14 cellular contexts compared by ENCODE assay signal in the genomic region with DNA sequence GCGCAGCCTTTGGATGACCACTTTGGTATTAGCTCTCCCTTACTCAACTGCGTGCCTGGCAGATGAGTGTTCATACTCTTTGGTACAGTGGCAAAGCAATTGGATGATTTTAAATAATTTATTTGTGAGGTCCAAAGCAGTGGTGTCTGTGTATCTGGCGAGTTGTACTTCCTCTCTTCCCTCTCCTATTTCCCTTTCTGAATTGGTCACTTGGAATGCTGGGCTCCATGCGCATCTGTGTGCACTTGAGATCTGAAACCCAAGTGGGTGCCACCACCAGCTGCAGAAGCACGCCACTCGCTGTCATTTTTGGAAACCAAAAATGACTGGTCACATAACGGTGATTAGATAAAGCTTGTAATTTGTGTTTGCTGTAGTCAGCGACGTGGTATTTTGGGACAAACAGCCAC.
DNase-seq lines count a peak whose midpoint lies in the region; ATAC-seq, FAIRE-seq and TF ChIP-seq lines count a peak whose summit lies in the region.
"Had no signal": no experiment of that assay in that cellular context is flagged by ENCODE, and none has a peak within 500 bp of the region (broad histone marks: within the 10 kb centered on the region; RNA-seq: fewer than 3 reads in every experiment).

No MANE protein-coding gene starts in this region.

- WGBS in right lobe of liver (ENCODE audit: insufficient coverage, low coverage, low lambda C conversion rate, missing lambda C conversion rate) = 79% methylated on average over 9 of the region's 9 CpGs

- no peak for TF ChIP-seq POLR2A in GM12891 (IDR thresholded peaks at IDR 0.05; ENCODE audit: low read depth, low read length)
- no peak for TF ChIP-seq POLR2A in right lobe of liver (IDR thresholded peaks at IDR 0.05)

- H3K4me1 Mint-ChIP-seq in memory B cell = peaks cover 43% of the 10 kb centered on the region
- H3K4me1 Mint-ChIP-seq in activated T-cell treated with anti-CD3 and anti-CD28 coated beads, Interleukin-2, amount 50 U/mL, for 4 hours (ENCODE audit: low read depth) = no peaks in the 10 kb centered on the region
- H3K4me1 Mint-ChIP-seq: activated CD8-positive, alpha-beta memory T cell treated with anti-CD3 and anti-CD28 coated beads, Interleukin-2, amount 10 ng/mL, durations not matched to agents 7 days and 5 days; activated naive CD8-positive, alpha-beta T cell treated with anti-CD3 and anti-CD28 coated beads for 36 hours; central memory CD8-positive, alpha-beta T cell had no signal

- DNase-seq in GM12891 (ENCODE audit: insufficient read length, low spot score) = no peak
- DNase-seq in memory B cell (ENCODE audit: low spot score in 2 of 2) = no peak
- no peak for DNase-seq in brain microvascular endothelial cell
- DNase-seq in right lobe of liver = no peak
- no peak for DNase-seq in NCI-H446 (lab: John Stamatoyannopoulos, UW)
- DNase-seq in activated T-cell treated with anti-CD3 and anti-CD28 coated beads, Interleukin-2, amount 50 U/mL, for 4 hours = no peak
- DNase-seq: activated CD8-positive, alpha-beta memory T cell treated with anti-CD3 and anti-CD28 coated beads, Interleukin-2, amount 10 ng/mL, durations not matched to agents 7 days and 5 days; activated naive CD8-positive, alpha-beta T cell treated with anti-CD3 and anti-CD28 coated beads for 36 hours; erythroblast; NCI-H1105 treated with DMSO at 0.1 percent for 48 hours; NCI-H510A treated with DMSO at 0.1 percent for 48 hours had no signal

- no peaks in the 10 kb centered on the region for H3K27me3 Mint-ChIP-seq in memory B cell
- no peaks in the 10 kb centered on the region for H3K27me3 Mint-ChIP-seq in activated T-cell treated with anti-CD3 and anti-CD28 coated beads, Interleukin-2, amount 50 U/mL, for 4 hours (ENCODE audit: low read depth)
- H3K27me3 Mint-ChIP-seq: activated CD8-positive, alpha-beta memory T cell treated with anti-CD3 and anti-CD28 coated beads, Interleukin-2, amount 10 ng/mL, durations not matched to agents 7 days and 5 days; activated naive CD8-positive, alpha-beta T cell treated with anti-CD3 and anti-CD28 coated beads for 36 hours; central memory CD8-positive, alpha-beta T cell had no signal

- peaks cover under 1% of the 10 kb centered on the region for H3K9me3 Mint-ChIP-seq in memory B cell
- peaks cover 8% of the 10 kb centered on the region for H3K9me3 Mint-ChIP-seq in activated T-cell treated with anti-CD3 and anti-CD28 coated beads, Interleukin-2, amount 50 U/mL, for 4 hours
- H3K9me3 Mint-ChIP-seq: activated naive CD8-positive, alpha-beta T cell treated with anti-CD3 and anti-CD28 coated beads for 36 hours had no signal

- H3K27ac ChIP-seq in brain microvascular endothelial cell = no peak overlapping the region
- H3K27ac ChIP-seq in right lobe of liver = no peak overlapping the region

- in situ Hi-C loops in brain microvascular endothelial cell (cut with HindIII; ENCODE audit: low pct_ligation_motif_present, low sequenced_read_pairs) = no loop called here

- H3K4me3 ChIP-seq in brain microvascular endothelial cell (ENCODE audit: low read depth, low read length) (no peak overlapping the region), right lobe of liver (no peak overlapping the region)

- no peaks in the 10 kb centered on the region for H3K4me1 ChIP-seq in right lobe of liver

- H3K9me3 ChIP-seq in right lobe of liver = no peaks in the 10 kb centered on the region

- TF ChIP-seq CTCF in brain microvascular endothelial cell (IDR thresholded peaks at IDR 0.05; ENCODE audit: low read depth, low read length, missing control alignments) (no peak), right lobe of liver (IDR thresholded peaks at IDR 0.05) (no peak)

- ATAC-seq in GM21529 (IDR thresholded peaks at IDR 0.05; ENCODE audit: unreplicated experiment) (peak; percentile 35), HG03439 (IDR thresholded peaks at IDR 0.05; ENCODE audit: unreplicated experiment) (peak; percentile 59), memory B cell (ENCODE audit: low read depth) (no peak), right lobe of liver (no peak)
- no peak for ATAC-seq in activated T-cell treated with anti-CD3 and anti-CD28 coated beads, Interleukin-2, amount 50 U/mL, for 4 hours
- ATAC-seq: activated CD8-positive, alpha-beta memory T cell treated with anti-CD3 and anti-CD28 coated beads, Interleukin-2, amount 10 ng/mL, durations not matched to agents 7 days and 5 days had no signal

- H3K36me3 ChIP-seq in brain microvascular endothelial cell (replicated peaks) = no peaks in the 10 kb centered on the region
- no peaks in the 10 kb centered on the region for H3K36me3 ChIP-seq in right lobe of liver

- intact Hi-C loops in right lobe of liver (cut with DNase I) = no loop called here

- H3K4me3 Mint-ChIP-seq in memory B cell = peak overlapping the region; percentile 46
- no peak overlapping the region for H3K4me3 Mint-ChIP-seq in activated T-cell treated with anti-CD3 and anti-CD28 coated beads, Interleukin-2, amount 50 U/mL, for 4 hours
- H3K4me3 Mint-ChIP-seq: activated CD8-positive, alpha-beta memory T cell treated with anti-CD3 and anti-CD28 coated beads, Interleukin-2, amount 10 ng/mL, durations not matched to agents 7 days and 5 days; activated naive CD8-positive, alpha-beta T cell treated with anti-CD3 and anti-CD28 coated beads for 36 hours; central memory CD8-positive, alpha-beta T cell had no signal

- FAIRE-seq in GM12891 (lab: Jason Lieb, UNC) = peak; percentile 69

- H3K27me3 ChIP-seq in brain microvascular endothelial cell (replicated peaks) = no peaks in the 10 kb centered on the region
- H3K27me3 ChIP-seq in right lobe of liver = no peaks in the 10 kb centered on the region

- H3K27ac Mint-ChIP-seq in memory B cell = no peak overlapping the region
- H3K27ac Mint-ChIP-seq: activated CD8-positive, alpha-beta memory T cell treated with anti-CD3 and anti-CD28 coated beads, Interleukin-2, amount 10 ng/mL, durations not matched to agents 7 days and 5 days; activated naive CD8-positive, alpha-beta T cell treated with anti-CD3 and anti-CD28 coated beads for 36 hours had no signal

- no peaks in the 10 kb centered on the region for H3K36me3 Mint-ChIP-seq in memory B cell
- no peaks in the 10 kb centered on the region for H3K36me3 Mint-ChIP-seq in activated T-cell treated with anti-CD3 and anti-CD28 coated beads, Interleukin-2, amount 50 U/mL, for 4 hours (ENCODE audit: insufficient read depth)
- H3K36me3 Mint-ChIP-seq: activated CD8-positive, alpha-beta memory T cell treated with anti-CD3 and anti-CD28 coated beads, Interleukin-2, amount 10 ng/mL, durations not matched to agents 7 days and 5 days; activated naive CD8-positive, alpha-beta T cell treated with anti-CD3 and anti-CD28 coated beads for 36 hours had no signal

TF ChIP-seq in GM12891, 5 proteins besides CTCF, POLR2A, EP300 and RAD21:
- TF ChIP-seq TAF1 (IDR thresholded peaks at IDR 0.05; ENCODE audit: low read depth, low read length) (no peak), POU2F2 (IDR thresholded peaks at IDR 0.05; ENCODE audit: low read depth, low read length) (peak; percentile 59; the same call in 1 of the 2 replicates), POLR2AphosphoS5 (IDR thresholded peaks at IDR 0.05; ENCODE audit: low read depth, low read length) (no peak), SPI1 (IDR thresholded peaks at IDR 0.05; ENCODE audit: low read depth, low read length) (peak; percentile 61), PAX5 (IDR thresholded peaks at IDR 0.05; ENCODE audit: insufficient read depth, low read length, severe bottlenecking) (no peak)
TF ChIP-seq in GM12891: peak in this region for 2.

Comparison
In these comparisons a context has a peak if more than half of its experiments do, and no peak if none do; other contexts are left out.
1. ATAC-seq: peak in GM21529 (single experiment) and HG03439 (single experiment); none in memory B cell (single experiment), right lobe of liver (0 of 4) and activated T-cell treated with anti-CD3 and anti-CD28 coated beads, Interleukin-2, amount 50 U/mL, for 4 hours (0 of 2).